Comparison of ENCODE assay signal across 8 cellular contexts in the genomic region with DNA sequence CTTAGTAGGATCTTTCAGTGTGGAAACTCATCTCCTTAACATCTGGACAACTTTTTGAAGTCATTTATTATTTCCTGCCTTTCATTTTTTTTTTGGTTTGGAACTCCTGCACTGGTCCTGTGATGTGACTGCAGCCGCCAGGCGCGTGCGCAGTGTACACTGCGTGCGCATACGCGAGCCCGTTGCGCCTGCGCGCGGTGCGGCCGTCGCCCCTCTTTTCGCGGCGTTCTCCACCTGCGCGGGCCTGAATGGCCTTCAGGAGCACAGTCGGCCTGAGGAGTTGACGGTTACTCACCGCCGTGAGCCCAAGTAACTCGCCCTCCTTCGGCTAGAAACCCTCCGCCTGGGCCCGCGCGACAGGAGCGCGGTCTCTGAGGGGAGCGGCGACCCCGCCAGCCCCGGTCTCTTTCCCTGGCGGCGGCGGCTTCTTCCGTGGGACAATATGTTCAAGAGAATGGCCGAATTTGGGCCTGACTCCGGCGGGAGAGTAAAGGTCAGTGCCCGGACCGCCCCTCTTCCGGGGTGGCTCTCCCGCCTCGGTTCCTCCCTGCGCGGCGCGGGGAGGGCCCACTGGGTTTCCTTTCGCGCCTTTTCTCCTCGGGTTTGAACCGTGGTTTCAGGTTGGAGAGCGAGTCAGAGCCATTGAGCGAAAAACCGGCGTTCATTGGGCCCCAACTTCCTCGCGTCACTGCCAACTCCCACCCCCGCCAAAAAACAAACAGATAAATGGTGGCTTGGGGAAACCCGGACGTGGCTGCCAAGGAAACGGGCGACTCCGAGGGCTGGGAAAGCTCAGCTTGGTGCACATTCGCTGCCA. TPM values are rescaled to one million over a fixed set of nuclear protein-coding genes. Genes with fewer than 3 reads are reported as not detected.
DNase-seq lines count a peak whose midpoint lies in the region; ATAC-seq, FAIRE-seq and TF ChIP-seq lines count a peak whose summit lies in the region.

A gene (plus strand): TSS at position 213 of the 817 bp plus-strand sequence. CDS start 230 bp downstream, at position 443.

- no peaks in the 10 kb centered on the region for H3K9me3 Mint-ChIP-seq in mesothelial cell of epicardium

- in situ Hi-C loops in endometrial microvascular endothelial cells (cut with HindIII; ENCODE audit: inconsistent ontology term, low pct_unique_long_range_greater_than_20kb, low sequenced_read_pairs), result no loop called here

- ATAC-seq in GM21367 (IDR thresholded peaks at IDR 0.05; ENCODE audit: unreplicated experiment), result peak; percentile 78

- H3K27me3 Mint-ChIP-seq in mesothelial cell of epicardium (ENCODE audit: low read depth), result no peaks in the 10 kb centered on the region

- TF ChIP-seq CTCF in mesothelial cell of epicardium (IDR thresholded peaks at IDR 0.05; ENCODE audit: unreplicated experiment), result no peak

- H3K27ac Mint-ChIP-seq in mesothelial cell of epicardium, result peak within 1 kb of the TSS; percentile 82

- DNase-seq in COLO829 (ENCODE audit: low spot score) (peak; percentile 97), HTR-8/SVneo (ENCODE audit: insufficient read length, low spot score) (peak; percentile 96), NOMO-1 treated with dmso at 0.1 percent for 144 hours (lab: John Stamatoyannopoulos, UW; ENCODE audit: unreplicated experiment) (peak; percentile 93), mesothelial cell of epicardium (ENCODE audit: low spot score in 2 of 2, unreplicated experiment in 2 of 2) (peak; percentile 62 to 84)
- peak; percentile 58 for DNase-seq in activated CD8-positive, alpha-beta memory T cell treated with anti-CD3 and anti-CD28 coated beads, Interleukin-2, amount 50 U/mL, for 1 hour (ENCODE audit: extremely low read depth)
- peak; percentile 82 for DNase-seq in stimulated activated CD8-positive, alpha-beta memory T cell treated with anti-CD3 and anti-CD28 coated beads, Interleukin-15, amount 100 ng/mL, for 48 hours (ENCODE audit: low read depth in 2 of 2)

- peak within 1 kb of the TSS; percentile 87 for H3K4me3 Mint-ChIP-seq in mesothelial cell of epicardium

- no peaks in the 10 kb centered on the region for H3K36me3 Mint-ChIP-seq in mesothelial cell of epicardium

- peaks cover 16% of the 10 kb centered on the region for H3K4me1 Mint-ChIP-seq in mesothelial cell of epicardium

- FAIRE-seq in HTR-8/SVneo (lab: Jason Lieb, UNC), result peak; percentile 72

RNA-seq across cellular contexts. Expression of the gene that starts here (rescaled TPM):
- total RNA-seq in endometrial microvascular endothelial cells (ENCODE audit: inconsistent ontology term) (20.8 TPM), mesothelial cell of epicardium (19.5 to 21.5 TPM (median 20.7 TPM) in 3 replicates)

Comparison
In these comparisons a context has a peak if more than half of its experiments do, and no peak if none do; other contexts are left out.
1. Peak in every context shown above with its lines: DNase-seq and ATAC-seq.